ENCODE assay signal across 8 cellular contexts in the genomic region with DNA sequence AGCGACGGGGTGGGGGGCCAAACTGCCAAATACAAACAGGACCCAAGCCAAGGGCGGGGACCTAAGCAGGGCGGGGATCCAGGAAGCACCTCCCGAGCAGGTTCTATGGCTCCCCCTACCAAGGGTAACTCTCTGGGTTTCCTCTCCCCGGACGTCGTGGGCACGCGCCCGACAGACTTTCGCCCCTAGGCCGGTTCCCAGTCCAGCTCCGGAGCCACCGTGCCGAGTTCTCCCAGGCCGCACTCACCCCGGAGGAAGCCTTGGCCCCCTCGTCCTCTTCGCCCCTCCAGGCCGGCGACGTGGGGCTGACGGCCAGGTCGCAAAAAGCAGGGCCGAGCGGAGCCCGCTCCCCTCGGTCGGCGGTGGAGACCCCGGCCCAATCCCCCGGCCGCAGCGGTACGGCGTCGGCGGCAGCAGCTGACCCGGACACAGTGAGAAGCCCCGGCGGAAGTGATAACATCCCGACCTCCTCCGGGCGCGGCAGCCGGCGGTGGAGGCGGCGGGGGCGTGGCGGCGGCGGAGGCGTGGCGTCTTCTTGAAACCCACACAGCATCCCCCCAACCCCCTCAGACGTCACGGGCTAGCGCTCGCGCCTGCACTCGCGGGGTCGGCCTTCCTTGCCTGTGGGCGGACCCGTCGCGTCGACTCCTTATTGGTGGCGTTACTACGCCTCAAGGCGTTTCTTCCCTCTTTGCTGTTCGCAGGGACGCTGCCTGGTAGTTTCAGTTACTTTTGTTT. TPM values are rescaled to one million over a fixed set of nuclear protein-coding genes. Genes with fewer than 3 reads are reported as not detected.
A peak's percentile ranks its signal among the peaks of the same experiment; 100 is the strongest.
DNase-seq lines count a peak whose midpoint lies in the region; ATAC-seq lines count a peak whose summit lies in the region.

BNIP2 (minus strand) TSS at position 433 of the 738 bp plus-strand sequence. CDS start 6,863 bp downstream, outside the sequence.

- no peaks in the 10 kb centered on the region for H3K27me3 Mint-ChIP-seq in CD8-positive, alpha-beta memory T cell
- no peaks in the 10 kb centered on the region for H3K27me3 Mint-ChIP-seq in effector memory CD8-positive, alpha-beta T cell
- no peaks in the 10 kb centered on the region for H3K27me3 Mint-ChIP-seq in memory B cell

- H3K4me1 Mint-ChIP-seq in CD8-positive, alpha-beta memory T cell, result peaks cover 42 to 57% (median 51%) of the 10 kb centered on the region in 3 donors
- peaks cover 18 to 38% of the 10 kb centered on the region in 2 donors for H3K4me1 Mint-ChIP-seq in effector memory CD8-positive, alpha-beta T cell (ENCODE audit: low read depth in 2 of 2)
- peaks cover 21% of the 10 kb centered on the region for H3K4me1 Mint-ChIP-seq in memory B cell

- H3K27ac Mint-ChIP-seq in CD8-positive, alpha-beta memory T cell, result peak within 1 kb of the TSS; percentile 92 to 100 (median 99)
- H3K27ac Mint-ChIP-seq in effector memory CD8-positive, alpha-beta T cell, result peak within 1 kb of the TSS; percentile 90 to 98
- H3K27ac Mint-ChIP-seq in memory B cell, result peak within 1 kb of the TSS; percentile 97

- peak; percentile 65 for ATAC-seq in GM19468 (IDR thresholded peaks at IDR 0.05; ENCODE audit: extremely low read depth, unreplicated experiment)
- ATAC-seq in effector memory CD8-positive, alpha-beta T cell (replicated peaks), result peak; percentile 88
- ATAC-seq in memory B cell (ENCODE audit: low read depth), result peak; percentile 81

- POLR2A ChIA-PET in CD8-positive, alpha-beta memory T cell (lab: Charles Lee), result interaction anchor here (0.7 to 3.5 kb wide), 4 partner anchors 32 to 819 kb away, joined by 4 to 25 read pairs (median 6); partner anchors contain the start of genes ANXA2 and GTF2A2

- peak within 1 kb of the TSS; percentile 89 for H3K4me3 ChIP-seq in CD8-positive, alpha-beta memory T cell (ENCODE audit: low read length)

- CTCF ChIA-PET in CD8-positive, alpha-beta memory T cell (lab: Charles Lee), result interaction anchor here (0.6 to 2.6 kb wide), 6 partner anchors 17 to 638 kb away, joined by 3 to 6 read pairs (median 3); no protein-coding TSS in a partner anchor

- H3K4me1 ChIP-seq in CD8-positive, alpha-beta memory T cell (ENCODE audit: insufficient read depth, low read length), result peaks cover 43% of the 10 kb centered on the region

- H3K9me3 Mint-ChIP-seq in CD8-positive, alpha-beta memory T cell, result no peaks in the 10 kb centered on the region
- H3K9me3 Mint-ChIP-seq in effector memory CD8-positive, alpha-beta T cell, result no peaks in the 10 kb centered on the region
- H3K9me3 Mint-ChIP-seq in memory B cell, result no peaks in the 10 kb centered on the region

- H3K36me3 ChIP-seq in CD8-positive, alpha-beta memory T cell (ENCODE audit: insufficient read depth, low read length), result no peaks in the 10 kb centered on the region

- H3K36me3 Mint-ChIP-seq in CD8-positive, alpha-beta memory T cell, result peaks cover 0 to 34% (median 4%) of the 10 kb centered on the region in 3 donors
- peaks cover 24% of the 10 kb centered on the region for H3K36me3 Mint-ChIP-seq in effector memory CD8-positive, alpha-beta T cell (ENCODE audit: insufficient read depth)
- peaks cover 3% of the 10 kb centered on the region for H3K36me3 Mint-ChIP-seq in memory B cell

- peak; percentile 99 to 100 (median 99) for DNase-seq in CD8-positive, alpha-beta memory T cell
- DNase-seq in HT1080 (ENCODE audit: low read depth), result peak; percentile 99
- DNase-seq in NOMO-1 treated with DMSO at 0.1 percent for 48 hours (lab: John Stamatoyannopoulos, UW; ENCODE audit: unreplicated experiment), result peak; percentile 99
- DNase-seq in activated CD8-positive, alpha-beta memory T cell treated with anti-CD3 and anti-CD28 coated beads for 4 hours (ENCODE audit: low read depth in 2 of 2), result peak; percentile 98
- DNase-seq in effector memory CD8-positive, alpha-beta T cell, result peak; percentile 99 to 100 (median 99)
- DNase-seq in memory B cell (ENCODE audit: low spot score in 2 of 2), result peak; percentile 96 to 99
- DNase-seq in stimulated activated CD8-positive, alpha-beta memory T cell treated with anti-CD3 and anti-CD28 coated beads, Interleukin-12 subunit alpha, Interleukin-12 subunit beta, amount 100 ng/mL, for 24 hours (ENCODE audit: extremely low read depth), result peak; percentile 95

- H3K27me3 ChIP-seq in CD8-positive, alpha-beta memory T cell (ENCODE audit: insufficient read depth, low read length, poor library complexity, severe bottlenecking), result no peaks in the 10 kb centered on the region

- H3K9me3 ChIP-seq in CD8-positive, alpha-beta memory T cell (ENCODE audit: low read length), result no peaks in the 10 kb centered on the region

- H3K27ac ChIP-seq in CD8-positive, alpha-beta memory T cell (ENCODE audit: low read depth, low read length), result peak within 1 kb of the TSS; percentile 99

- peak within 1 kb of the TSS; percentile 92 to 99 (median 96) for H3K4me3 Mint-ChIP-seq in CD8-positive, alpha-beta memory T cell
- peak within 1 kb of the TSS; percentile 95 to 97 for H3K4me3 Mint-ChIP-seq in effector memory CD8-positive, alpha-beta T cell
- peak within 1 kb of the TSS; percentile 97 for H3K4me3 Mint-ChIP-seq in memory B cell

RNA-seq across cellular contexts. Expression of gene BNIP2, which starts in this region (rescaled TPM):
- total RNA-seq in CD8-positive, alpha-beta memory T cell, result 10 to 100 TPM; 62.7 to 65.2 TPM
- 107 TPM for polyA plus RNA-seq in CD8-positive, alpha-beta memory T cell
- 72.0 and 107 TPM in 2 replicates for total RNA-seq in HT1080 (2014; rRNA removed; shearing (Covaris generic))
- 113 and 145 TPM in 2 replicates for polyA plus RNA-seq in HT1080 (2015; cell fraction: cytosol; rRNA removed)
- polyA plus RNA-seq in HT1080 (2015; cell fraction: nucleus; rRNA removed), result 86.4 and 92.2 TPM in 2 replicates

Comparison
In these comparisons a context has a peak if more than half of its experiments do, and no peak if none do; other contexts are left out.
1. Peak in every context shown above with its lines: DNase-seq, ATAC-seq, H3K4me3 ChIP-seq and H3K27ac ChIP-seq.